18 cellular contexts compared by ENCODE assay signal in the genomic region with DNA sequence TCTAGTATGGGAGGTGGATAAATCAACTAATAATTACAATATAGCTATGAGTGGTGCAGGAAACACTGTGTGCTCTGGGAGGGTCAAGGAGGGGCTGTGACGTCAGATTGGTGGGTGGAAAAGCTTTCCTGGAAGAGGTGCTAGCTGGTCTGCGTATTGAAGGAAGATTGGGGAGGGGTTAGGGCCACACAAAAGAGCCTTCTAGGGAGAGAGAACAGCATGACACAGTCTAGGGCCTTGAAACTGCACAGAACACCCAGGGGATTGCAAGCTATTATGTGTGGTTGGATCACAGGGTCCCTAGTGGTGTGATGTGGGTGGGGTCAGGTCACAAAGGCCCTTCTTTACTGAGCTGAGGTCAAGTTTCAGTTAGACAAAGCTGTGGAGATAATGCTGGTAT.
"Had no signal": no experiment of that assay in that cellular context is flagged by ENCODE, and none has a peak within 500 bp of the region (broad histone marks: within the 10 kb centered on the region; RNA-seq: fewer than 3 reads in every experiment).

No MANE protein-coding gene starts in this region.

- H3K27ac Mint-ChIP-seq: activated naive CD4-positive, alpha-beta T cell treated with anti-CD3 and anti-CD28 coated beads, Interleukin-2, amount 50 U/mL, for 24 hours; activated T-cell treated with anti-CD3 and anti-CD28 coated beads, Interleukin-2, amount 50 U/mL, for 72 hours; memory B cell; naive thymus-derived CD4-positive, alpha-beta T cell; stimulated activated memory B cell treated with anti-CD40 and anti-IgM and Interleukin-4, amounts not matched to agents 10 μg/mL and 1 μg/mL and 100 μg/mL, for 72 hours; T-helper 2 cell treated with Interferon-gamma antibody and Interleukin-4, amounts not matched to agents 5 μg/mL and 100 μg/mL, for 36 hours had no signal

- H3K4me1 Mint-ChIP-seq: activated naive CD4-positive, alpha-beta T cell treated with anti-CD3 and anti-CD28 coated beads, Interleukin-2, amount 50 U/mL, for 24 hours; central memory CD8-positive, alpha-beta T cell; memory B cell; naive thymus-derived CD4-positive, alpha-beta T cell had no signal

- H3K4me3 ChIP-seq: ascending aorta, colonic mucosa, left ventricle myocardium inferior, pancreas, smooth muscle cell, thoracic aorta had no signal

- H3K36me3 ChIP-seq: ascending aorta, colonic mucosa, left ventricle myocardium inferior, pancreas, thoracic aorta had no signal

- H3K27me3 Mint-ChIP-seq: activated naive CD4-positive, alpha-beta T cell treated with anti-CD3 and anti-CD28 coated beads, Interleukin-2, amount 50 U/mL, for 24 hours; central memory CD8-positive, alpha-beta T cell; memory B cell; stimulated activated memory B cell treated with anti-CD40 and anti-IgM and Interleukin-4, amounts not matched to agents 10 μg/mL and 1 μg/mL and 100 μg/mL, for 72 hours had no signal

- H3K9me3 ChIP-seq: colonic mucosa, pancreas, thoracic aorta had no signal

- H3K27ac ChIP-seq: ascending aorta, colonic mucosa, foreskin keratinocyte, left ventricle myocardium inferior, pancreas, thoracic aorta had no signal

- DNase-seq: activated CD4-positive, alpha-beta T cell treated with anti-CD3 and anti-CD28 coated beads, Interleukin-2, amount 50 U/mL, for 4 hours; activated effector memory CD4-positive, alpha-beta T cell treated with anti-CD3 and anti-CD28 coated beads, Interleukin-2, amount 50 U/mL, for 16 hours; activated T-cell treated with anti-CD3 and anti-CD28 coated beads, Interleukin-2, amount 50 U/mL, for 72 hours; colonic mucosa; foreskin keratinocyte; left ventricle myocardium inferior; naive thymus-derived CD4-positive, alpha-beta T cell; pancreas; stimulated activated CD4-positive, alpha-beta T cell treated with anti-CD3 and anti-CD28 coated beads, Interleukin-4, amount 100 ng/mL, for 1 hour had no signal

- H3K4me2 ChIP-seq: smooth muscle cell had no signal

- H3K36me3 Mint-ChIP-seq: activated naive CD4-positive, alpha-beta T cell treated with anti-CD3 and anti-CD28 coated beads, Interleukin-2, amount 50 U/mL, for 24 hours had no signal

- H3K9me3 Mint-ChIP-seq: activated naive CD4-positive, alpha-beta T cell treated with anti-CD3 and anti-CD28 coated beads, Interleukin-2, amount 50 U/mL, for 24 hours; T-helper 2 cell treated with Interferon-gamma antibody and Interleukin-4, amounts not matched to agents 5 μg/mL and 100 μg/mL, for 36 hours had no signal

- H3K27me3 ChIP-seq: ascending aorta, colonic mucosa, pancreas had no signal

- ATAC-seq: activated T-cell treated with anti-CD3 and anti-CD28 coated beads, Interleukin-2, amount 50 U/mL, for 72 hours; foreskin keratinocyte; naive thymus-derived CD4-positive, alpha-beta T cell; pancreas; sciatic nerve; stimulated activated memory B cell treated with anti-CD40 and anti-IgM and Interleukin-4, amounts not matched to agents 10 μg/mL and 1 μg/mL and 100 μg/mL, for 72 hours had no signal

- H3K4me1 ChIP-seq: colonic mucosa, foreskin keratinocyte, pancreas had no signal

- H3K4me3 Mint-ChIP-seq: activated naive CD4-positive, alpha-beta T cell treated with anti-CD3 and anti-CD28 coated beads, Interleukin-2, amount 50 U/mL, for 24 hours; activated T-cell treated with anti-CD3 and anti-CD28 coated beads, Interleukin-2, amount 50 U/mL, for 72 hours; central memory CD8-positive, alpha-beta T cell; memory B cell; naive thymus-derived CD4-positive, alpha-beta T cell; stimulated activated memory B cell treated with anti-CD40 and anti-IgM and Interleukin-4, amounts not matched to agents 10 μg/mL and 1 μg/mL and 100 μg/mL, for 72 hours; T-helper 2 cell treated with Interferon-gamma antibody and Interleukin-4, amounts not matched to agents 5 μg/mL and 100 μg/mL, for 36 hours had no signal
